Comparison of ENCODE assay signal across 1 cellular context in the genomic region with DNA sequence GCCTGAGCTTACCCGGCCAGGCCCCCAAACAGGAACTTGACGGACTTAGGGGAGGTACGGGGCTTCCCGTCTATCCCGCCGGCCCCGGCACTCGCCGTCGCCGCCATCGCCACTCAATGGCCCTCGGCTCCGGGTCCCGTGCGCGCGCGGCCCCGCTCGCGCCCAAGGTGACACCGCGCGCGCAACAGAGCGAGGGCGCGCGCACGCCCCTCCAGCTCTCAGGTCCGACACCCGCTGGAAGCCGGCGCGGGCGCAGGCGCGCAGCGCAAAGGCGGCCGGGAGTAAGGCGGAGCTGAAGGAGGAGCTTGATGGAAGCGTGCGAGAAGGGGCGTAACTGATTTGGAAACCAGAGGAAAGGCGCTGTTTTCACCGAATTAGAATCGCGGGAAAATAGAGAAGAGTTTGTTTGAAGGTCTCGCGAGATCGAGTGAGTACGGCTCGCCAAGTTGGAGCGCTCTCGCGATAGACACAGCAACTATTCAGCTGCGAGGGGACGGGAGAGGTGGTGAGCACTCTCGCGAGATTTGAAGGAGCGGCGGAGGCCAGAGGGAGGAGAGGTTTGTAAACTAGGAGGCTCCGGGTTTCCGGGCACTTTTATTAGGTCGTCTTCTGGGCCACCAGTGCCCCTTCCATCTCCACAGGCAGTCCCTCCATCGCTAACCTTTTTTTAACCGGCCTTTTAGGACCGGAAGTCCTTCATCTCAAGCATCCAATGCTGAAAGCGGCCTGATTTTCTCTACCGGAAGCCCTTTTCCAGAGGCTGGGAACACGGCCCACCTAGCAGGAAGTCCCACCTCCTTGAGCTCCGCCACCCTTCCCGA.
TF ChIP-seq lines count a peak whose summit lies in the region.

Gene RNF167 (plus strand): TSS at position 465 of the 821 bp plus-strand sequence. CDS start 642 bp downstream, outside the sequence.
Gene SLC25A11 (minus strand): TSS at position 243 of the 821 bp plus-strand sequence. CDS start 136 bp downstream, at position 107.

TF ChIP-seq in H1, 55 proteins besides CTCF, POLR2A, EP300 and RAD21 (continued from another document):
- TF ChIP-seq FOSL1 (IDR thresholded peaks at IDR 0.05; ENCODE audit: insufficient read depth, low read depth, low read length): no peak
